In the genomic region with DNA sequence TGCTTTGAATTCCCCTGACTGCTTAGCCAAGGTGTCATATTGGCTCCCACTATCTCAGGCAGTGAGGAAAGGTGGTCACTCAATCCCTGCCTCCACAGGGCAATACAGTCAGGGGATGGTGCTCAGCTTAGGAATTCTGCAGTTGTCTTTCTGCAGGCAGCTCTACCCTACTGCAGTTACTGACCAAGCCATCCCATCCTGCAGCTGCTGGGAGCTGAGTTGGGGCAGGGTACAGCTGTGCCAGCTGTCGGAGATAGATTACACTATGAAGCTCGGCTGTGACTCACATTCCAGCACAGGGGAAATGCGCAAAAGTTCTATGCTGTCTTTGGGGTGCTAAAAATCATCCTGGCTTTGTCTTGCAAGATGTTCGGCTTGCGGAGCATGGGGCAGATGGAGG, we compare ENCODE assay signal across 18 cellular contexts.
"Had no signal": no experiment of that assay in that cellular context is flagged by ENCODE, and none has a peak within 500 bp of the region (broad histone marks: within the 10 kb centered on the region; RNA-seq: fewer than 3 reads in every experiment).

No MANE protein-coding gene starts in this region.

- H3K4me3 ChIP-seq: dorsolateral prefrontal cortex, heart left ventricle, left ventricle myocardium inferior, sigmoid colon, thyroid gland had no signal

- DNase-seq: activated CD4-positive, alpha-beta memory T cell treated with anti-CD3 and anti-CD28 coated beads for 36 hours; activated CD4-positive, alpha-beta T cell treated with anti-CD3 and anti-CD28 coated beads for 36 hours; activated naive CD4-positive, alpha-beta T cell; activated naive CD8-positive, alpha-beta T cell treated with anti-CD3 and anti-CD28 coated beads for 36 hours; amygdala; caudate nucleus; dorsolateral prefrontal cortex; erythroblast; heart left ventricle; left ventricle myocardium inferior; mammary epithelial cell; naive thymus-derived CD4-positive, alpha-beta T cell; sigmoid colon; stimulated activated naive CD4-positive, alpha-beta T cell; thyroid gland had no signal

- H3K36me3 ChIP-seq: heart left ventricle, left ventricle myocardium inferior, sigmoid colon, thyroid gland had no signal

- ATAC-seq: activated CD4-positive, alpha-beta T cell treated with anti-CD3 and anti-CD28 coated beads for 36 hours; activated T-helper 17 cell treated with anti-CD3 and anti-CD28 coated beads, Interleukin-2, amount 50 U/mL, for 72 hours; heart left ventricle; naive thymus-derived CD4-positive, alpha-beta T cell; WTC11 had no signal

- H3K9me3 ChIP-seq: heart left ventricle, left ventricle myocardium inferior, sigmoid colon, thyroid gland had no signal

- H3K27me3 ChIP-seq: dorsolateral prefrontal cortex, thyroid gland had no signal

- H3K27ac ChIP-seq: dorsolateral prefrontal cortex, heart left ventricle, left ventricle myocardium inferior, parathyroid adenoma, sigmoid colon, thyroid gland had no signal

- H3K9ac ChIP-seq: parathyroid adenoma had no signal

- H2AFZ ChIP-seq: parathyroid adenoma had no signal

- H3K4me1 ChIP-seq: parathyroid adenoma had no signal

- H3K79me2 ChIP-seq: parathyroid adenoma had no signal
